ENCODE assay signal across 10 cellular contexts in genomic region chrX:155069414-155069813, GRCh38. TPM values are rescaled to one million over a fixed set of nuclear protein-coding genes. Genes with fewer than 3 reads are reported as not detected.
A peak's percentile ranks its signal among the peaks of the same experiment; 100 is the strongest.
DNase-seq lines count a peak whose midpoint lies in the region; ATAC-seq, FAIRE-seq and TF ChIP-seq lines count a peak whose summit lies in the region.
"Had no signal": no experiment of that assay in that cellular context is flagged by ENCODE, and none has a peak within 500 bp of the region (broad histone marks: within the 10 kb centered on the region; RNA-seq: fewer than 3 reads in every experiment).

No MANE protein-coding gene starts in this region.

- peak overlapping the region; percentile 84; the same call in 1 of the 2 replicates for H3K9ac ChIP-seq in KMS-11

- TF ChIP-seq CTCF in KMS-11 (conservative IDR thresholded peaks at IDR 0.05; ENCODE audit: low read depth, low read length) (no peak), bronchial epithelial cell (IDR thresholded peaks at IDR 0.05; ENCODE audit: insufficient read depth, low read length, severe bottlenecking) (no peak)

- peak overlapping the region in 5 of 7 donors; percentile 20 to 60 (median 35) for H3K27ac Mint-ChIP-seq in CD4-positive, alpha-beta memory T cell
- H3K27ac Mint-ChIP-seq in naive thymus-derived CD8-positive, alpha-beta T cell = peak overlapping the region in 2 of 10 donors; percentile 25 to 91

- H3K27me3 ChIP-seq in CD4-positive, alpha-beta memory T cell (ENCODE audit: insufficient read depth, low read length) = no peaks in the 10 kb centered on the region
- H3K27me3 ChIP-seq in KMS-11 (ENCODE audit: insufficient read depth, low read depth) = no peaks in the 10 kb centered on the region
- no peaks in the 10 kb centered on the region for H3K27me3 ChIP-seq in bronchial epithelial cell (ENCODE audit: control insufficient read depth, insufficient read depth, low read length)
- H3K27me3 ChIP-seq: upper lobe of left lung had no signal

- no peaks in the 10 kb centered on the region for H3K9me3 Mint-ChIP-seq in CD4-positive, alpha-beta memory T cell
- no peaks in the 10 kb centered on the region for H3K9me3 Mint-ChIP-seq in naive thymus-derived CD8-positive, alpha-beta T cell

- intact Hi-C loops in CD4-positive, alpha-beta memory T cell (cut with micrococcal nuclease) = no loop called here

- FAIRE-seq in bronchial epithelial cell (lab: Jason Lieb, UNC) = no peak

- peaks cover 29 to 61% (median 34%) of the 10 kb centered on the region in 4 donors for H3K4me1 Mint-ChIP-seq in CD4-positive, alpha-beta memory T cell
- H3K4me1 Mint-ChIP-seq in naive thymus-derived CD8-positive, alpha-beta T cell = peaks cover 22 to 54% (median 46%) of the 10 kb centered on the region in 4 donors

- DNase-seq in CD4-positive, alpha-beta memory T cell = no peak
- DNase-seq in bronchial epithelial cell (ENCODE audit: low read depth) (no peak), NCI-H1694 (lab: John Stamatoyannopoulos, UW) (no peak), HuH-7 (ENCODE audit: low spot score) (no peak)
- no peak for DNase-seq in naive thymus-derived CD8-positive, alpha-beta T cell
- DNase-seq: hypothalamus, upper lobe of left lung had no signal

- H3K4me3 Mint-ChIP-seq in CD4-positive, alpha-beta memory T cell = peak overlapping the region in 6 of 8 donors; percentile 74 to 89 (median 80)
- peak overlapping the region in 9 of 10 donors; percentile 4 to 90 (median 80) for H3K4me3 Mint-ChIP-seq in naive thymus-derived CD8-positive, alpha-beta T cell

- no peak overlapping the region for H3K27ac ChIP-seq in CD4-positive, alpha-beta memory T cell (ENCODE audit: low read depth, low read length)
- H3K27ac ChIP-seq in KMS-11 = no peak overlapping the region
- H3K27ac ChIP-seq: upper lobe of left lung had no signal

- POLR2A ChIA-PET in CD4-positive, alpha-beta memory T cell (lab: Charles Lee; ENCODE audit: partially characterized antibody) = interaction anchor here (1.5 to 2.1 kb wide), 2 partner anchors 12 to 43 kb away, joined by 5 to 10 read pairs; partner anchors contain the start of gene FUNDC2
- POLR2A ChIA-PET in naive thymus-derived CD8-positive, alpha-beta T cell (lab: Charles Lee) = no interaction called here

- no peaks in the 10 kb centered on the region for H3K9me3 ChIP-seq in CD4-positive, alpha-beta memory T cell (ENCODE audit: control insufficient read depth in 1 of 2, low read length in 2 of 2)
- H3K9me3 ChIP-seq: upper lobe of left lung had no signal

- H3K36me3 ChIP-seq in CD4-positive, alpha-beta memory T cell (ENCODE audit: insufficient read depth, low read length) = no peaks in the 10 kb centered on the region
- H3K36me3 ChIP-seq in KMS-11 (ENCODE audit: insufficient read depth) (no peaks in the 10 kb centered on the region), bronchial epithelial cell (ENCODE audit: control insufficient read depth, insufficient read depth, low read length) (no peaks in the 10 kb centered on the region)
- H3K36me3 ChIP-seq: upper lobe of left lung had no signal

- H4K20me1 ChIP-seq in KMS-11 (ENCODE audit: insufficient read depth) = no peaks in the 10 kb centered on the region

- H3K27me3 Mint-ChIP-seq in CD4-positive, alpha-beta memory T cell = no peaks in the 10 kb centered on the region
- H3K27me3 Mint-ChIP-seq in naive thymus-derived CD8-positive, alpha-beta T cell = no peaks in the 10 kb centered on the region

- H3K4me1 ChIP-seq in CD4-positive, alpha-beta memory T cell (ENCODE audit: insufficient read depth, low read length) = peaks cover 40% of the 10 kb centered on the region
- peaks cover 17% of the 10 kb centered on the region for H3K4me1 ChIP-seq in KMS-11 (ENCODE audit: low read depth, poor library complexity, severe bottlenecking)

- peak overlapping the region; percentile 86 for H3K4me2 ChIP-seq in KMS-11

- CTCF ChIA-PET in CD4-positive, alpha-beta memory T cell (lab: Charles Lee; ENCODE audit: partially characterized antibody) = interaction anchor here (1.7 kb wide), 1 partner anchor 13 kb away, joined by 8 read pairs; no protein-coding TSS in a partner anchor

- no peak for ATAC-seq in naive thymus-derived CD8-positive, alpha-beta T cell
- ATAC-seq in HG03460 (IDR thresholded peaks at IDR 0.05; ENCODE audit: unreplicated experiment) (no peak), HG03039 (IDR thresholded peaks at IDR 0.05; ENCODE audit: unreplicated experiment) (no peak)

- peaks cover 36% of the 10 kb centered on the region; the same call in 1 of the 2 replicates for H3K79me2 ChIP-seq in KMS-11 (ENCODE audit: insufficient read depth, low read depth)

- peaks cover 0 to 23% of the 10 kb centered on the region in 2 donors for H3K36me3 Mint-ChIP-seq in CD4-positive, alpha-beta memory T cell
- H3K36me3 Mint-ChIP-seq in naive thymus-derived CD8-positive, alpha-beta T cell = peaks cover 0 to 20% (median 0%) of the 10 kb centered on the region in 3 donors

- H3K4me3 ChIP-seq in CD4-positive, alpha-beta memory T cell (ENCODE audit: low read length in 2 of 2) = no peak overlapping the region
- H3K4me3 ChIP-seq in KMS-11 (IDR thresholded peaks at IDR 0.05; ENCODE audit: insufficient read depth, low read depth, low read length) (no peak overlapping the region), bronchial epithelial cell (ENCODE audit: low read depth, low read length) (peak overlapping the region; percentile 60)

- H2AFZ ChIP-seq in KMS-11 (ENCODE audit: low read depth) = no peak overlapping the region

RNA-seq across cellular contexts. Expression of gene CMC4, which starts 1.5 kb away (rescaled TPM):
- 1 to 10 TPM; 6.1 to 7.0 TPM for total RNA-seq in CD4-positive, alpha-beta memory T cell
- 10 to 100 TPM; 23.0 to 25.3 TPM for polyA plus RNA-seq in CD4-positive, alpha-beta memory T cell
- 6.8 and 16.1 TPM in 2 replicates for total RNA-seq in bronchial epithelial cell
- total RNA-seq in naive thymus-derived CD8-positive, alpha-beta T cell = 1 to 10 TPM; 5.3 to 8.6 TPM
- polyA plus RNA-seq in naive thymus-derived CD8-positive, alpha-beta T cell = 10 to 100 TPM; 25.6 to 27.7 (median 26.1) TPM

RNA-seq across cellular contexts. Expression of gene MTCP1, which starts 1.5 kb away (rescaled TPM):
- total RNA-seq in CD4-positive, alpha-beta memory T cell = 10 to 100 TPM; 21.8 to 24.2 TPM
- 10 to 100 TPM; 26.0 to 44.1 TPM for polyA plus RNA-seq in CD4-positive, alpha-beta memory T cell
- total RNA-seq in bronchial epithelial cell = 1.8 and 29.3 TPM in 2 replicates
- total RNA-seq in naive thymus-derived CD8-positive, alpha-beta T cell = 10 to 100 TPM; 17.7 to 23.2 TPM
- 10 to 100 TPM; 27.9 to 37.9 (median 29.3) TPM for polyA plus RNA-seq in naive thymus-derived CD8-positive, alpha-beta T cell

RNA-seq across cellular contexts. Expression of gene BRCC3, which starts 1.9 kb away (rescaled TPM):
- total RNA-seq in CD4-positive, alpha-beta memory T cell = 10 to 100 TPM; 19.2 to 19.7 TPM
- polyA plus RNA-seq in CD4-positive, alpha-beta memory T cell = 10 to 100 TPM; 18.8 to 30.1 TPM
- 9.3 and 10.0 TPM in 2 replicates for total RNA-seq in bronchial epithelial cell
- 10 to 100 TPM; 18.3 to 19.5 TPM for total RNA-seq in naive thymus-derived CD8-positive, alpha-beta T cell
- polyA plus RNA-seq in naive thymus-derived CD8-positive, alpha-beta T cell = 10 to 100 TPM; 17.0 to 25.7 (median 17.4) TPM

RNA-seq across cellular contexts. Expression of gene FUNDC2, which starts 42.8 kb away (rescaled TPM):
- 10 to 100 TPM; 52.6 to 53.6 TPM for total RNA-seq in CD4-positive, alpha-beta memory T cell
- polyA plus RNA-seq in CD4-positive, alpha-beta memory T cell = 100 to 1,000 TPM; 156 to 173 TPM
- 36.1 and 50.8 TPM in 2 replicates for total RNA-seq in bronchial epithelial cell
- 10 to 100 TPM; 48.2 to 59.9 TPM for total RNA-seq in naive thymus-derived CD8-positive, alpha-beta T cell
- 100 to 1,000 TPM; 161 to 203 (median 178) TPM for polyA plus RNA-seq in naive thymus-derived CD8-positive, alpha-beta T cell

RNA-seq across cellular contexts. Expression of gene F8, which starts 46.9 kb away (rescaled TPM):
- total RNA-seq in CD4-positive, alpha-beta memory T cell = 1 to 10 TPM; 2.4 to 2.7 TPM
- polyA plus RNA-seq in CD4-positive, alpha-beta memory T cell = 1 to 10 TPM; 4.6 to 7.2 TPM
- 0.26 and 0.64 TPM in 2 replicates for total RNA-seq in bronchial epithelial cell
- total RNA-seq in naive thymus-derived CD8-positive, alpha-beta T cell = 1 to 10 TPM; 1.1 to 1.6 TPM
- polyA plus RNA-seq in naive thymus-derived CD8-positive, alpha-beta T cell = 1 to 10 TPM; 2.4 to 5.5 (median 2.7) TPM
